ENCODE assay signal across 10 cellular contexts in the genomic region with DNA sequence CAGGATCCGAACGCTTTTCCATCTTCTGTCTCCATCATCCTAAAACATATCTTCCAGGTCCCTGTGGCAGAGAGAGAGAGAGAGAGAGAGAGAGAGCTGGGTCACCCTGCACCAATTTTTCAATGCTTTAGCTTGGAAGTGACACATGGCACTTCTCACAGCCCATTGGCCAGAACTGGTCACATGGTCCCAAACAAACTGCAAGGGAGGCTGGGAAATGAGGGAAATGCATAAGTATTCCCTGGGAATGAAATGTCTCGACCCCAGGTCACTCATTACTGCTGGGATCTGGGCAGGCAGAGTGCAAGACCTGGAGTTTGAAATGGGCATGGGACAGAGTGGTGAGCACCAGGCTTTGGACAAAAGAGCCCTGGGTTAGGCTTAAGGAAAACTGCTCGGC.
"Had no signal": no experiment of that assay in that cellular context is flagged by ENCODE, and none has a peak within 500 bp of the region (broad histone marks: within the 10 kb centered on the region; RNA-seq: fewer than 3 reads in every experiment).

No MANE protein-coding gene starts in this region.

- H3K9me3 ChIP-seq: heart right ventricle, neutrophil, transverse colon had no signal

- DNase-seq: cortex of kidney; effector CD8-positive, alpha-beta T cell; heart right ventricle; stimulated activated naive B cell treated with anti-CD40 and anti-IgM and Interleukin-4, amounts not matched to agents 10 μg/mL and 1 μg/mL and 100 μg/mL, for 72 hours; substantia nigra; transverse colon had no signal

- H3K27me3 ChIP-seq: heart right ventricle, neutrophil, transverse colon had no signal

- H3K27ac ChIP-seq: heart right ventricle, neutrophil, transverse colon had no signal

- H3K4me3 Mint-ChIP-seq: activated naive CD8-positive, alpha-beta T cell; stimulated activated naive B cell treated with anti-CD40 and anti-IgM and Interleukin-4, amounts not matched to agents 10 μg/mL and 1 μg/mL and 100 μg/mL, for 72 hours; T-helper 1 cell treated with Interleukin-12 subunit alpha and Interleukin-12 subunit beta and Interleukin-4 antibody, amounts not matched to agents 30 μg/mL and 1 μg/mL, for 36 hours had no signal

- H3K27ac Mint-ChIP-seq: activated naive CD8-positive, alpha-beta T cell; T-helper 1 cell treated with Interleukin-12 subunit alpha and Interleukin-12 subunit beta and Interleukin-4 antibody, amounts not matched to agents 30 μg/mL and 1 μg/mL, for 36 hours had no signal

- H3K4me3 ChIP-seq: heart right ventricle, smooth muscle cell, transverse colon had no signal

- H3K9me3 Mint-ChIP-seq: T-helper 1 cell treated with Interleukin-12 subunit alpha and Interleukin-12 subunit beta and Interleukin-4 antibody, amounts not matched to agents 30 μg/mL and 1 μg/mL, for 36 hours had no signal

- H3K36me3 Mint-ChIP-seq: activated naive CD8-positive, alpha-beta T cell had no signal

- H3K27me3 Mint-ChIP-seq: activated naive CD8-positive, alpha-beta T cell; stimulated activated naive B cell treated with anti-CD40 and anti-IgM and Interleukin-4, amounts not matched to agents 10 μg/mL and 1 μg/mL and 100 μg/mL, for 72 hours had no signal

- H3K36me3 ChIP-seq: neutrophil, transverse colon had no signal
